Comparison of ENCODE assay signal across 23 cellular contexts in the genomic region with DNA sequence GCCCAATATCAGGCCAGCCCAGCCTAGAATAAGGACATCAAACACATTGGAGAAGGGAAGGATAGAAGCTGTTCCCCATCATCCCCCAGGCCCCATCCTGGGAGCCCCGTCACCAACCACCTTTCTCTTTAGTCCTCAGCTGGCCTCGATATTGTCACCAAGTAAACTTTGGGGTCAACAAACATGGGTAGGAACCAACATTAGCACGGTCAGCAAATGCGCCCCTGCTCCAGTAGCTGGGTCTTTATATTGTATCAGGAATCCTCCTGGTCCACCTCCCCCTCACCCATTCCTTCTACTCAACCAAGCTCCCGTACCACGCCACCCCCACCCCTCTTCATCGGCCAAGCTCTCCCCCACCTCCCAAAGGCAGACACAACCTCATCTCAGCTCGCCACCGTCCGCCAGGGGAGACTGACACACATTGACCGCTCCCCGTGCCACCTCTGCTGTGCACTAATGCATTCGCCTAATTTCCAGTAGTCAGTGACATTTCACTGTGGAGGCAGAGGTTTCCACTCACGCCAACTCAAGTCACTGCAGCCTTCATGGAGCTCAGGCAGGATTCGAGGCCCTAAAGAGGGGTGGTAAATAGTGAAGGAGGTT. TPM values are rescaled to one million over a fixed set of nuclear protein-coding genes. Genes with fewer than 3 reads are reported as not detected.
A peak's percentile ranks its signal among the peaks of the same experiment; 100 is the strongest.
DNase-seq lines count a peak whose midpoint lies in the region; ATAC-seq, FAIRE-seq and TF ChIP-seq lines count a peak whose summit lies in the region.
"Had no signal": no experiment of that assay in that cellular context is flagged by ENCODE, and none has a peak within 500 bp of the region (broad histone marks: within the 10 kb centered on the region; RNA-seq: fewer than 3 reads in every experiment).

No MANE protein-coding gene starts in this region.

- no peaks in the 10 kb centered on the region for H3K9me3 Mint-ChIP-seq in activated naive CD4-positive, alpha-beta T cell treated with anti-CD3 and anti-CD28 coated beads for 36 hours
- H3K9me3 Mint-ChIP-seq: CD8-positive, alpha-beta T cell; HFFc6; IgD-negative memory B cell had no signal

- no TSS peak for BruUV-seq in K562 (replicated peaks; lab: Mats Ljungman, UMichigan)

- peak overlapping the region; percentile 36 for H3K27ac Mint-ChIP-seq in activated naive CD4-positive, alpha-beta T cell treated with anti-CD3 and anti-CD28 coated beads for 36 hours
- H3K27ac Mint-ChIP-seq: B cell; CD8-positive, alpha-beta T cell; HFFc6; IgD-negative memory B cell had no signal

- CTCF ChIA-PET in activated naive CD4-positive, alpha-beta T cell treated with anti-CD3 and anti-CD28 coated beads for 36 hours (lab: Charles Lee), result interaction anchor here (1.0 to 1.6 kb wide), 3 partner anchors 14 to 213 kb away, joined by 3 to 4 read pairs (median 3); no protein-coding TSS in a partner anchor
- CTCF ChIA-PET in K562 (lab: Yijun Ruan, JAX; ENCODE audit: low intra/inter-chr PET ratio), result no interaction called here

- DNase-seq in activated naive CD4-positive, alpha-beta T cell treated with anti-CD3 and anti-CD28 coated beads for 36 hours, result no peak
- DNase-seq in activated naive CD4-positive, alpha-beta T cell treated with Interleukin-2 at 50 U/mL for 16 hours, result no peak
- DNase-seq in K562 (ENCODE audit: extremely low read depth in 1 of 4, low spot score in 3 of 4) (no peak), lower lobe of right lung (peak; percentile 30), upper lobe of right lung (peak; percentile 12)
- DNase-seq: Calu3; CD8-positive, alpha-beta T cell; DMS79 treated with DMSO at 0.1 percent for 48 hours; GF-D8; GM23248; HCEC 1CT; HFFc6 had no signal

- no peaks in the 10 kb centered on the region; a peak in 1 of 5 replicates for H3K27me3 ChIP-seq in K562 (ENCODE audit: control insufficient read depth in 2 of 2, insufficient read depth in 2 of 2, low read length in 2 of 2)
- peaks cover 9% of the 10 kb centered on the region for H3K27me3 ChIP-seq in lower lobe of right lung (ENCODE audit: low read depth)
- H3K27me3 ChIP-seq in upper lobe of right lung, result peaks cover 15% of the 10 kb centered on the region

- H3K4me3 Mint-ChIP-seq in activated naive CD4-positive, alpha-beta T cell treated with anti-CD3 and anti-CD28 coated beads for 36 hours, result no peak overlapping the region
- H3K4me3 Mint-ChIP-seq: B cell; CD8-positive, alpha-beta T cell; HFFc6; IgD-negative memory B cell had no signal

- in situ Hi-C loops in K562 (cut with MboI), result no loop called here

- no peaks in the 10 kb centered on the region for H3K4me1 Mint-ChIP-seq in activated naive CD4-positive, alpha-beta T cell treated with anti-CD3 and anti-CD28 coated beads for 36 hours (ENCODE audit: low read depth)
- H3K4me1 Mint-ChIP-seq: B cell had no signal

- TF ChIP-seq CTCF in K562 (IDR thresholded peaks at IDR 0.05 in 2 of 3, conservative IDR thresholded peaks at IDR 0.05 in 1 of 3; ENCODE audit: insufficient read depth in 2 of 3, low read depth in 1 of 3, low read length in 3 of 3) (no peak), lower lobe of right lung (IDR thresholded peaks at IDR 0.05) (no peak), upper lobe of right lung (IDR thresholded peaks at IDR 0.05) (no peak)

- H4K20me1 ChIP-seq in K562 (replicated peaks; ENCODE audit: control insufficient read depth, insufficient read depth, low read length), result no peaks in the 10 kb centered on the region
- H4K20me1 ChIP-seq: BLaER1 treated with 17β-estradiol and CSF1 and Interleukin-3, amounts not matched to agents 10 nM and 100 nM had no signal

- H3K36me3 ChIP-seq in K562 (ENCODE audit: control insufficient read depth, insufficient read depth, low read length) (no peaks in the 10 kb centered on the region), lower lobe of right lung (no peaks in the 10 kb centered on the region), upper lobe of right lung (no peaks in the 10 kb centered on the region)
- H3K36me3 ChIP-seq: BLaER1 treated with 17β-estradiol and CSF1 and Interleukin-3, amounts not matched to agents 10 nM and 100 nM had no signal

- H3K4me2 ChIP-seq in K562 (ENCODE audit: insufficient read depth, low read length), result no peak overlapping the region

- H3K9me1 ChIP-seq in K562 (ENCODE audit: control insufficient read depth, insufficient read depth, low read length), result no peaks in the 10 kb centered on the region

- no peak for FAIRE-seq in K562 (lab: Jason Lieb, UNC)
- FAIRE-seq: HTR-8/SVneo had no signal

- TF ChIP-seq EP300 in K562 (IDR thresholded peaks at IDR 0.05; ENCODE audit: low read length), result no peak

- H3K4me1 ChIP-seq in K562 (replicated peaks in 1 of 2; ENCODE audit: control insufficient read depth in 2 of 2, insufficient read depth in 2 of 2, low read length in 2 of 2) (peaks cover 0 to 15% of the 10 kb centered on the region in 2 experiments; a peak in 2 of 5 replicates), lower lobe of right lung (no peaks in the 10 kb centered on the region), upper lobe of right lung (no peaks in the 10 kb centered on the region)

- ATAC-seq in K562 (no peak), lower lobe of right lung (no peak), upper lobe of right lung (no peak), GM19328 (IDR thresholded peaks at IDR 0.05; ENCODE audit: unreplicated experiment) (no peak), SK-N-SH treated with all-trans-retinoic acid at 6 μM for 48 hours (no peak), GM21447 (IDR thresholded peaks at IDR 0.05; ENCODE audit: unreplicated experiment) (no peak)
- ATAC-seq: CD8-positive, alpha-beta T cell had no signal

- no peaks in the 10 kb centered on the region for H3K9me3 ChIP-seq in K562 (replicated peaks; ENCODE audit: control insufficient read depth, insufficient read depth, low read depth, low read length)
- no peaks in the 10 kb centered on the region for H3K9me3 ChIP-seq in lower lobe of right lung
- H3K9me3 ChIP-seq in upper lobe of right lung, result no peaks in the 10 kb centered on the region
- H3K9me3 ChIP-seq: BLaER1 treated with 17β-estradiol and CSF1 and Interleukin-3, amounts not matched to agents 10 nM and 100 nM had no signal

- no peaks in the 10 kb centered on the region for H3K36me3 Mint-ChIP-seq in activated naive CD4-positive, alpha-beta T cell treated with anti-CD3 and anti-CD28 coated beads for 36 hours (ENCODE audit: low read depth)
- H3K36me3 Mint-ChIP-seq: CD8-positive, alpha-beta T cell; IgD-negative memory B cell had no signal

- no peak for TF ChIP-seq RAD21 in K562 (CRISPR knock-in tag; conservative IDR thresholded peaks at IDR 0.05 in 1 of 2, IDR thresholded peaks at IDR 0.05 in 1 of 2)

- 33% methylated on average over 15 of the region's 15 CpGs for WGBS in K562 (ENCODE audit: insufficient coverage, low coverage, missing lambda C conversion rate)

- intact Hi-C loops in activated naive CD4-positive, alpha-beta T cell treated with anti-CD3 and anti-CD28 coated beads for 36 hours (cut with micrococcal nuclease), result no loop called here
- intact Hi-C loops in K562 (cut with micrococcal nuclease) (no loop called here), lower lobe of right lung (cut with DNase I) (no loop called here), upper lobe of right lung (cut with DNase I) (no loop called here)

- H3K4me3 ChIP-seq in K562 (no peak overlapping the region), lower lobe of right lung (no peak overlapping the region), upper lobe of right lung (no peak overlapping the region)
- H3K4me3 ChIP-seq: BLaER1 treated with 17β-estradiol and CSF1 and Interleukin-3, amounts not matched to agents 10 nM and 100 nM; GM23248 had no signal

- H3K27ac ChIP-seq in K562 (ENCODE audit: extremely low read depth, low read depth, low read length), result no peak overlapping the region
- H3K27ac ChIP-seq in lower lobe of right lung, result no peak overlapping the region
- H3K27ac ChIP-seq in upper lobe of right lung, result no peak overlapping the region
- H3K27ac ChIP-seq: 22Rv1; BLaER1 treated with 17β-estradiol and CSF1 and Interleukin-3, amounts not matched to agents 10 nM and 100 nM; GM23248 had no signal

- H3K9ac ChIP-seq in K562 (ENCODE audit: insufficient read depth in 1 of 2, low read depth in 2 of 2, low read length in 2 of 2), result no peak overlapping the region
- H3K9ac ChIP-seq: BLaER1 treated with 17β-estradiol and CSF1 and Interleukin-3, amounts not matched to agents 10 nM and 100 nM; GM23248 had no signal

- no peak for TF ChIP-seq POLR2A in K562 (conservative IDR thresholded peaks at IDR 0.05)

- H3K27me3 Mint-ChIP-seq in activated naive CD4-positive, alpha-beta T cell treated with anti-CD3 and anti-CD28 coated beads for 36 hours (ENCODE audit: low read depth), result no peaks in the 10 kb centered on the region

- POLR2A ChIA-PET in K562 (lab: Yijun Ruan, JAX), result interaction anchor here (0.6 to 1.9 kb wide), 3 partner anchors 12 to 153 kb away, joined by 3 to 6 read pairs (median 4); no protein-coding TSS in a partner anchor

- H3K79me2 ChIP-seq in K562 (ENCODE audit: control insufficient read depth, insufficient read depth, low read length), result no peaks in the 10 kb centered on the region

- H2AFZ ChIP-seq in K562 (ENCODE audit: low read depth, low read length), result peak overlapping the region; percentile 25; the same call in 1 of the 2 replicates
- H2AFZ ChIP-seq: GM23248 had no signal

RNA-seq across cellular contexts. Expression of a gene that starts 20.7 kb away (rescaled TPM):
- total RNA-seq in activated naive CD4-positive, alpha-beta T cell treated with anti-CD3 and anti-CD28 coated beads for 36 hours, result 1 to 10 TPM; 5.2 to 5.8 TPM
- total RNA-seq in K562 (2011; cell fraction: chromatin; rRNA removed; ENCODE audit: low replicate concordance), result 20.1 and 55.7 TPM in 2 replicates
- 37.1 and 52.4 TPM in 2 replicates for total RNA-seq in K562 (2011; cell fraction: nucleolus; rRNA removed)
- 27.8 and 34.1 TPM in 2 replicates for total RNA-seq in K562 (2011; cell fraction: nucleoplasm; rRNA removed)
- 18.2 and 23.6 TPM in 2 replicates for total RNA-seq in K562 (2014; rRNA removed)
- total RNA-seq in K562 (2014; rRNA removed; fragmentation: Illumina TruSeq; extraction: Trizol), result 6.9 and 8.4 TPM in 2 replicates
- total RNA-seq in K562 (2015; rRNA removed; fragmentation: Illumina TruSeq; extraction: Trizol), result 16.5 and 18.1 TPM in 2 replicates
- total RNA-seq in K562 (2021), result 26.9 and 28.5 TPM in 2 replicates
- polyA plus RNA-seq in K562 (2011; rRNA removed), result 13.9 and 18.3 TPM in 2 replicates
- 17.2 and 30.0 TPM in 2 replicates for polyA plus RNA-seq in K562 (2011; cell fraction: cytosol; rRNA removed)
- polyA plus RNA-seq in K562 (2011; cell fraction: nucleus; rRNA removed), result 35.0 and 55.5 TPM in 2 replicates
- 13.0 and 18.6 TPM in 2 replicates for polyA plus RNA-seq in K562 (2012)
- 13.9 and 16.9 TPM in 2 replicates for polyA plus RNA-seq in K562 (2014; fragmentation: Illumina TruSeq; extraction: Trizol)
- polyA plus RNA-seq in K562 (2014; fragmentation: Nextera tagmentation; extraction: Ambion mirVana), result 1 to 10 TPM in 1 of 2 experiments, under 1 TPM in 1; 0.66 to 1.0 TPM
- polyA plus RNA-seq in K562 (2014; rRNA removed), result 17.4 and 18.4 TPM in 2 replicates
- 10.0 and 14.9 TPM in 2 replicates for polyA minus RNA-seq in K562 (2011; rRNA and poly(A)+ RNA removed)
- 20.6 and 24.0 TPM in 2 replicates for polyA minus RNA-seq in K562 (2011; cell fraction: cytosol; rRNA and poly(A)+ RNA removed)
- polyA minus RNA-seq in K562 (2011; cell fraction: nucleus; rRNA and poly(A)+ RNA removed), result 18.0 and 19.1 TPM in 2 replicates
- 3.9 TPM for total RNA-seq in lower lobe of right lung
- total RNA-seq in upper lobe of right lung, result 3.4 TPM

RNA-seq across cellular contexts. Expression of a gene that starts 26.5 kb away (rescaled TPM):
- total RNA-seq in activated naive CD4-positive, alpha-beta T cell treated with anti-CD3 and anti-CD28 coated beads for 36 hours, result not detected
- not detected in 2 replicates for total RNA-seq in K562 (2011; cell fraction: chromatin; rRNA removed; ENCODE audit: low replicate concordance)
- not detected in 2 replicates for total RNA-seq in K562 (2011; cell fraction: nucleolus; rRNA removed)
- not detected in 2 replicates for total RNA-seq in K562 (2011; cell fraction: nucleoplasm; rRNA removed)
- total RNA-seq in K562 (2014; rRNA removed) (not detected in 2 replicates), K562 (2014; rRNA removed; fragmentation: Illumina TruSeq; extraction: Trizol) (not detected in 2 replicates), K562 (2015; rRNA removed; fragmentation: Illumina TruSeq; extraction: Trizol) (not detected in 2 replicates), K562 (2021) (not detected in 2 replicates), lower lobe of right lung (0.18 TPM), upper lobe of right lung (not detected)
- polyA plus RNA-seq in K562 (2011; rRNA removed) (not detected in 2 replicates), K562 (2014; fragmentation: Illumina TruSeq; extraction: Trizol) (not detected in 2 replicates), K562 (2014; fragmentation: Nextera tagmentation; extraction: Ambion mirVana) (not detected), K562 (2014; rRNA removed) (not detected in 2 replicates)
- polyA plus RNA-seq in K562 (2011; cell fraction: cytosol; rRNA removed), result not detected in 2 replicates
- polyA plus RNA-seq in K562 (2011; cell fraction: nucleus; rRNA removed), result not detected in 2 replicates
- not detected in 2 replicates for polyA plus RNA-seq in K562 (2012)
- not detected in 2 replicates for polyA minus RNA-seq in K562 (2011; rRNA and poly(A)+ RNA removed)
- not detected in 2 replicates for polyA minus RNA-seq in K562 (2011; cell fraction: cytosol; rRNA and poly(A)+ RNA removed)
- not detected in 2 replicates for polyA minus RNA-seq in K562 (2011; cell fraction: nucleus; rRNA and poly(A)+ RNA removed)
- total RNA-seq: A673, Calu3, GM23248, H4, HFFc6 had no signal
- polyA plus RNA-seq: AG04450, GM23248 had no signal

RNA-seq across cellular contexts. Expression of a gene that starts 39.6 kb away (rescaled TPM):
- 1 to 10 TPM; 3.8 to 3.9 TPM for total RNA-seq in activated naive CD4-positive, alpha-beta T cell treated with anti-CD3 and anti-CD28 coated beads for 36 hours
- 2.1 and 2.7 TPM in 2 replicates for total RNA-seq in K562 (2011; cell fraction: chromatin; rRNA removed; ENCODE audit: low replicate concordance)
- 2.3 and 2.9 TPM in 2 replicates for total RNA-seq in K562 (2011; cell fraction: nucleolus; rRNA removed)
- total RNA-seq in K562 (2011; cell fraction: nucleoplasm; rRNA removed), result 2.0 and 2.7 TPM in 2 replicates
- 4.9 and 7.1 TPM in 2 replicates for total RNA-seq in K562 (2014; rRNA removed)
- 1.8 and 1.9 TPM in 2 replicates for total RNA-seq in K562 (2014; rRNA removed; fragmentation: Illumina TruSeq; extraction: Trizol)
- 6.6 and 6.7 TPM in 2 replicates for total RNA-seq in K562 (2015; rRNA removed; fragmentation: Illumina TruSeq; extraction: Trizol)
- total RNA-seq in K562 (2021), result 11.9 and 12.0 TPM in 2 replicates
- 0.52 and 0.72 TPM in 2 replicates for polyA plus RNA-seq in K562 (2011; rRNA removed)
- polyA plus RNA-seq in K562 (2011; cell fraction: cytosol; rRNA removed), result 0.80 and 1.1 TPM in 2 replicates
- polyA plus RNA-seq in K562 (2011; cell fraction: nucleus; rRNA removed), result 2.4 and 2.6 TPM in 2 replicates
- polyA plus RNA-seq in K562 (2012), result 5.7 and 8.8 TPM in 2 replicates
- 2.6 and 3.4 TPM in 2 replicates for polyA plus RNA-seq in K562 (2014; fragmentation: Illumina TruSeq; extraction: Trizol)
- polyA plus RNA-seq in K562 (2014; fragmentation: Nextera tagmentation; extraction: Ambion mirVana), result under 1 TPM; 0.08 to 0.21 TPM
- polyA plus RNA-seq in K562 (2014; rRNA removed), result 4.7 and 6.7 TPM in 2 replicates
- polyA minus RNA-seq in K562 (2011; rRNA and poly(A)+ RNA removed), result 0.45 and 0.56 TPM in 2 replicates
- 0.86 and 2.7 TPM in 2 replicates for polyA minus RNA-seq in K562 (2011; cell fraction: cytosol; rRNA and poly(A)+ RNA removed)
- 0.67 and 2.1 TPM in 2 replicates for polyA minus RNA-seq in K562 (2011; cell fraction: nucleus; rRNA and poly(A)+ RNA removed)
- total RNA-seq in lower lobe of right lung, result 5.8 TPM
- total RNA-seq in upper lobe of right lung, result 4.9 TPM

Comparison
In these comparisons a context has a peak if more than half of its experiments do, and no peak if none do; other contexts are left out.
1. DNase-seq: peak in lower lobe of right lung (single experiment) and upper lobe of right lung (single experiment); none in activated naive CD4-positive, alpha-beta T cell treated with anti-CD3 and anti-CD28 coated beads for 36 hours (single experiment), activated naive CD4-positive, alpha-beta T cell treated with Interleukin-2 at 50 U/mL for 16 hours (single experiment) and K562 (0 of 4).